In genomic region chr14:74881425-74882102, GRCh38 we compare ENCODE assay signal across 8 cellular contexts. TPM values are rescaled to one million over a fixed set of nuclear protein-coding genes. Genes with fewer than 3 reads are reported as not detected.
A peak's percentile ranks its signal among the peaks of the same experiment; 100 is the strongest.
DNase-seq lines count a peak whose midpoint lies in the region; ATAC-seq and TF ChIP-seq lines count a peak whose summit lies in the region.

TSS of gene DLST (plus strand) at chr14:74881916. CDS start at chr14:74881954, 38 bp downstream.

- no peak for TF ChIP-seq CTCF in GM20000 (IDR thresholded peaks at IDR 0.05; ENCODE audit: extremely low read depth, missing control alignments)

- peak within 1 kb of the TSS; percentile 96 to 99 for H3K27ac Mint-ChIP-seq in effector memory CD8-positive, alpha-beta T cell
- H3K27ac Mint-ChIP-seq in memory B cell = peak within 1 kb of the TSS; percentile 99

- peak; percentile 89 for ATAC-seq in effector memory CD8-positive, alpha-beta T cell (replicated peaks)
- peak; percentile 86 for ATAC-seq in memory B cell (ENCODE audit: low read depth)

- no peaks in the 10 kb centered on the region for H3K27me3 Mint-ChIP-seq in effector memory CD8-positive, alpha-beta T cell
- H3K27me3 Mint-ChIP-seq in memory B cell = no peaks in the 10 kb centered on the region

- H3K4me1 Mint-ChIP-seq in effector memory CD8-positive, alpha-beta T cell (ENCODE audit: low read depth in 2 of 2) = peaks cover 49 to 56% of the 10 kb centered on the region in 2 donors
- peaks cover 45% of the 10 kb centered on the region for H3K4me1 Mint-ChIP-seq in memory B cell

- peak within 1 kb of the TSS; percentile 97 to 98 for H3K4me3 Mint-ChIP-seq in effector memory CD8-positive, alpha-beta T cell
- H3K4me3 Mint-ChIP-seq in memory B cell = peak within 1 kb of the TSS; percentile 100

- no peaks in the 10 kb centered on the region for H3K9me3 Mint-ChIP-seq in effector memory CD8-positive, alpha-beta T cell
- H3K9me3 Mint-ChIP-seq in memory B cell = no peaks in the 10 kb centered on the region

- H3K36me3 Mint-ChIP-seq in effector memory CD8-positive, alpha-beta T cell (ENCODE audit: insufficient read depth) = peaks cover 24% of the 10 kb centered on the region
- peaks cover 12% of the 10 kb centered on the region for H3K36me3 Mint-ChIP-seq in memory B cell

- peak; percentile 92 for DNase-seq in COLO829 (ENCODE audit: low spot score)
- peak; percentile 97 for DNase-seq in GM20000 (ENCODE audit: low spot score)
- peak; percentile 85 for DNase-seq in HT-29 (ENCODE audit: low spot score)
- peak; percentile 81 for DNase-seq in NOMO-1 treated with DMSO at 0.1 percent for 48 hours (lab: John Stamatoyannopoulos, UW; ENCODE audit: unreplicated experiment)
- DNase-seq in activated CD8-positive, alpha-beta memory T cell treated with anti-CD3 and anti-CD28 coated beads for 4 hours (ENCODE audit: low read depth in 2 of 2) = peak; percentile 70 to 71
- peak; percentile 77 to 86 (median 84) for DNase-seq in effector memory CD8-positive, alpha-beta T cell
- peak; percentile 84 to 93 for DNase-seq in memory B cell (ENCODE audit: low spot score in 2 of 2)
- peak; percentile 77 for DNase-seq in stimulated activated CD8-positive, alpha-beta memory T cell treated with anti-CD3 and anti-CD28 coated beads, Interleukin-12 subunit alpha, Interleukin-12 subunit beta, amount 100 ng/mL, for 4 hours (ENCODE audit: low read depth)

RNA-seq across cellular contexts. Expression of gene DLST, which starts in this region (rescaled TPM):
- 31.9 and 35.2 TPM in 2 replicates for total RNA-seq in HT-29 (2014; rRNA removed; shearing (Covaris generic))

Comparison
In these comparisons a context has a peak if more than half of its experiments do, and no peak if none do; other contexts are left out.
1. Peak in every context shown above with its lines: DNase-seq and ATAC-seq.